ENCODE assay signal across 13 cellular contexts in the genomic region with DNA sequence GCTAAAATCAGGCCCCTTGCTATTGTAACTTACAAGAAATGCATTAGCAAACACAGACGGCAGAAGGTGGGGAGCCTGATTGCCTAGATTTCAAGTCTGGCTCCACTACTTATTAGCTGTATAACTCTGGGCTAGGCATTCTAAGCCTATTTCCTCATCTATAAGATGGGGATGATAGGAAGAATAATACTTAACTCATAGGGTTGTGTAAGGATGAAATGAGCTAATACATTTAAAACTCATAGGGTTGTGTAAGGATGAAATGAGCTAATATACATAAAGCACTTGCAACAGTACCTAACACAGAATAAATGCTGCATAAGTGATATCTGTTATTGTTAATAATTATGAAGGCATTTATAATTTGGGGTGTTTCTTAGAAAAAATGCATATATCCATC.
DNase-seq lines count a peak whose midpoint lies in the region; ATAC-seq lines count a peak whose summit lies in the region.
"Had no signal": no experiment of that assay in that cellular context is flagged by ENCODE, and none has a peak within 500 bp of the region (broad histone marks: within the 10 kb centered on the region; RNA-seq: fewer than 3 reads in every experiment).

No MANE protein-coding gene starts in this region.

- ATAC-seq in esophagus mucosa = peak; percentile 84
- ATAC-seq: GM23338 had no signal

- peak; percentile 78 for DNase-seq in amniotic epithelial cell (ENCODE audit: low read depth)
- DNase-seq in iris pigment epithelial cell (ENCODE audit: low read depth) = peak; percentile 33
- no peak for DNase-seq in hippocampal formation (lab: John Stamatoyannopoulos, UW)
- DNase-seq in KG1 (lab: John Stamatoyannopoulos, UW) = no peak
- DNase-seq in activated CD8-positive, alpha-beta memory T cell treated with anti-CD3 and anti-CD28 coated beads for 24 hours = no peak
- DNase-seq: ACHN; BE2C; C1 segment of cervical spinal cord; Caco-2; CD4-positive, CD25-positive, alpha-beta regulatory T cell; HCEC 1CT had no signal

Comparison
In these comparisons a context has a peak if more than half of its experiments do, and no peak if none do; other contexts are left out.
1. DNase-seq: peak in amniotic epithelial cell (single experiment) and iris pigment epithelial cell (single experiment); none in hippocampal formation (0 of 2), KG1 (single experiment) and activated CD8-positive, alpha-beta memory T cell treated with anti-CD3 and anti-CD28 coated beads for 24 hours (single experiment).